In the genomic region with DNA sequence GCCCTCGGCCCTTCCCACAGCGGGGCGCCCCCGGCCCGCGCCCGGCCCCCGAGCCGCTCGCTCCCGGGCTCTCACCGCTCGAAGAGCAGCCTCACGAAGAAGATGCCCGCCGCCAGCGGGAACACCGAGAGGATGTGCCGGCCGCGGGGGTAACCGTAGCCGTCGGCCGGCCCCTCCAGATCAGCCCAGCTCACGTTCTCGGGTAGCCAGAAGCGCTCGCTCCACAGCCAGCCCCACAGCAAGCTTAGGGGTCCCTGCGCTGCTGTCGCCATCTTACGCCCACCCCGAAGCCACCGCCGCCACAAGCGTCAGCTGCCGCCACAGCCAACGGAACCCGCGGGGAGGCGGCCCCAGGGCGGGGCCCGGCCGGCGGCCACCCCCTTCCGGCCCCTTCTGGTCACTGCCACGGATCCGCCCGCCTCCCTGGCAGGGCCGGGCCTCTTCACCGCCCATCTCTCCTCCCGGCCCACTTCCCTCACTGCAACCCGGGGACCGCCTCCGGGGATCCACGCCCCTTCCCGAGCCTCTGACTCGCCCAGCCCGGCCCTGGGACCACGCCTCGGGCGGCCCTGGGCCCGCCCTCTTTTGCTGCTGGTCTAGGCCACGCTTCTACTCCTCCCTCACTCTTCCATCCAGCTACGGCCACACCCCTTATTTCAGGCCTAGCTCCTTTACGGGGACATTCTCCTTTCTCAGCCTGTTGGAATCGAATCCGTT, we compare ENCODE assay signal across 8 cellular contexts. TPM values are rescaled to one million over a fixed set of nuclear protein-coding genes. Genes with fewer than 3 reads are reported as not detected.
DNase-seq lines count a peak whose midpoint lies in the region; ATAC-seq and TF ChIP-seq lines count a peak whose summit lies in the region.

A gene with protein sequence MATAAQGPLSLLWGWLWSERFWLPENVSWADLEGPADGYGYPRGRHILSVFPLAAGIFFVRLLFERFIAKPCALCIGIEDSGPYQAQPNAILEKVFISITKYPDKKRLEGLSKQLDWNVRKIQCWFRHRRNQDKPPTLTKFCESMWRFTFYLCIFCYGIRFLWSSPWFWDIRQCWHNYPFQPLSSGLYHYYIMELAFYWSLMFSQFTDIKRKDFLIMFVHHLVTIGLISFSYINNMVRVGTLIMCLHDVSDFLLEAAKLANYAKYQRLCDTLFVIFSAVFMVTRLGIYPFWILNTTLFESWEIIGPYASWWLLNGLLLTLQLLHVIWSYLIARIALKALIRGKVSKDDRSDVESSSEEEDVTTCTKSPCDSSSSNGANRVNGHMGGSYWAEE (minus strand): TSS at position 344 of the 717 bp plus-strand sequence. CDS start 72 bp downstream, at position 272.

- H3K4me3 ChIP-seq in osteoblast (ENCODE audit: insufficient read depth, low read length) (peak within 1 kb of the TSS; percentile 85), thoracic aorta (peak within 1 kb of the TSS; percentile 99)

- H3K4me1 Mint-ChIP-seq in activated naive CD8-positive, alpha-beta T cell (ENCODE audit: low read depth), result peaks cover 30% of the 10 kb centered on the region

- CTCF ChIA-PET in GM10248 (lab: Yijun Ruan, JAX), result interaction anchor here (0.6 to 3.9 kb wide), 21 partner anchors 9 to 201 kb away, joined by 3 to 37 read pairs (median 4); a partner anchor contains a TSS

- H3K9me3 ChIP-seq in osteoblast (ENCODE audit: low read depth, low read length), result no peaks in the 10 kb centered on the region
- H3K9me3 ChIP-seq in thoracic aorta, result no peaks in the 10 kb centered on the region

- no peaks in the 10 kb centered on the region for H3K36me3 ChIP-seq in osteoblast (ENCODE audit: insufficient read depth, low read length)
- H3K36me3 ChIP-seq in thoracic aorta, result no peaks in the 10 kb centered on the region

- H3K4me2 ChIP-seq in osteoblast (ENCODE audit: insufficient read depth, low read length), result peak within 1 kb of the TSS; percentile 93

- H3K27me3 ChIP-seq in osteoblast (ENCODE audit: insufficient read depth, low read length) (no peaks in the 10 kb centered on the region), thoracic aorta (replicated peaks; ENCODE audit: insufficient read depth) (no peaks in the 10 kb centered on the region)

- no peaks in the 10 kb centered on the region for H3K9me3 Mint-ChIP-seq in activated naive CD8-positive, alpha-beta T cell (ENCODE audit: low read depth)

- peak within 1 kb of the TSS; percentile 94 for H3K27ac Mint-ChIP-seq in activated naive CD8-positive, alpha-beta T cell

- peaks cover 10% of the 10 kb centered on the region for H3K4me1 ChIP-seq in osteoblast (ENCODE audit: insufficient read depth, low read length)
- peaks cover 0 to 36% of the 10 kb centered on the region in 2 donors for H3K4me1 ChIP-seq in thoracic aorta (ENCODE audit: control insufficient read depth in 1 of 2, low read depth in 2 of 2)

- peak; percentile 100 for DNase-seq in GM10248 (ENCODE audit: extremely low spot score)
- DNase-seq in NCI-H1105 (lab: John Stamatoyannopoulos, UW), result peak; percentile 86
- DNase-seq in SKM-1 treated with dmso at 0.1 percent for 144 hours (lab: John Stamatoyannopoulos, UW; ENCODE audit: unreplicated experiment), result peak; percentile 86
- peak; percentile 99 for DNase-seq in glomerular visceral epithelial cell (ENCODE audit: extremely low spot score)
- peak; percentile 99 for DNase-seq in osteoblast (ENCODE audit: insufficient read length, low spot score, missing footprints)
- peak; percentile 95 for DNase-seq in thoracic aorta (ENCODE audit: low spot score)

- H3K36me3 Mint-ChIP-seq in activated naive CD8-positive, alpha-beta T cell, result peaks cover 4% of the 10 kb centered on the region

- H4K20me1 ChIP-seq in osteoblast (ENCODE audit: insufficient read depth, low read length), result peaks cover 5% of the 10 kb centered on the region

- POLR2A ChIA-PET in GM10248 (lab: Yijun Ruan, JAX), result interaction anchor here (0.7 to 1.8 kb wide), 3 partner anchors 56 to 86 kb away, joined by 3 to 6 read pairs (median 3); a partner anchor contains a TSS

- H3K27me3 Mint-ChIP-seq in activated naive CD8-positive, alpha-beta T cell, result no peaks in the 10 kb centered on the region

- peaks cover 48% of the 10 kb centered on the region for H3K79me2 ChIP-seq in osteoblast (ENCODE audit: insufficient read depth, low read length)

- peak; percentile 95 for ATAC-seq in HG02623 (IDR thresholded peaks at IDR 0.05; ENCODE audit: unreplicated experiment)
- peak; percentile 93 for ATAC-seq in thoracic aorta (ENCODE audit: insufficient number of reproducible peaks, low FRiP score, low read depth)

- peak within 1 kb of the TSS; percentile 76 for H3K27ac ChIP-seq in osteoblast (ENCODE audit: low read depth, low read length)
- peak within 1 kb of the TSS; percentile 96 to 97 for H3K27ac ChIP-seq in thoracic aorta

- peak within 1 kb of the TSS; percentile 84 for H2AFZ ChIP-seq in osteoblast (ENCODE audit: low read length)

- peak within 1 kb of the TSS; percentile 94 for H3K4me3 Mint-ChIP-seq in activated naive CD8-positive, alpha-beta T cell

- TF ChIP-seq CTCF in GM10248 (IDR thresholded peaks at IDR 0.05; ENCODE audit: control extremely low read depth, extremely low read depth, low read depth, missing control alignments) (no peak), osteoblast (IDR thresholded peaks at IDR 0.05; ENCODE audit: extremely low read depth, low read depth, low read length) (no peak), thoracic aorta (IDR thresholded peaks at IDR 0.05) (peak; percentile 31)

RNA-seq across cellular contexts. Expression of the gene that starts here (rescaled TPM):
- total RNA-seq in osteoblast, result 30.9 and 33.7 TPM in 2 replicates
- 10 to 100 TPM; 34.6 to 73.5 TPM for total RNA-seq in thoracic aorta

Comparison
In these comparisons a context has a peak if more than half of its experiments do, and no peak if none do; other contexts are left out.
1. Peak in every context shown above with its lines: DNase-seq, ATAC-seq, H3K4me3 ChIP-seq and H3K27ac ChIP-seq.